10 cellular contexts compared by ENCODE assay signal in genomic region chr19:15850385-15850784, GRCh38. TPM values are rescaled to one million over a fixed set of nuclear protein-coding genes. Genes with fewer than 3 reads are reported as not detected.
"Had no signal": no experiment of that assay in that cellular context is flagged by ENCODE, and none has a peak within 500 bp of the region (broad histone marks: within the 10 kb centered on the region; RNA-seq: fewer than 3 reads in every experiment).

No MANE protein-coding gene starts in this region.

- FAIRE-seq: HepG2, HTR-8/SVneo had no signal

- H3K4me1 Mint-ChIP-seq: IgD-negative memory B cell had no signal

- H3K9ac ChIP-seq: KMS-11 had no signal

- H3K27ac Mint-ChIP-seq: IgD-negative memory B cell had no signal

- H3K27ac ChIP-seq: HL-60, KMS-11 had no signal

- ATAC-seq: HepG2 had no signal

- DNase-seq: IMR-90, KBM-7, KG1 had no signal

- H3K4me3 Mint-ChIP-seq: IgD-negative memory B cell had no signal

- H3K4me2 ChIP-seq: KMS-11 had no signal

RNA-seq across cellular contexts. Expression of gene OR10H1, which starts 34.9 kb away (rescaled TPM):
- total RNA-seq: HepG2, HT-29, HT1080, IMR-90 had no signal
- polyA plus RNA-seq: HepG2, IgD-negative memory B cell, IMR-90 had no signal

RNA-seq across cellular contexts. Expression of gene CYP4F2, which starts 47.5 kb away (rescaled TPM):
- total RNA-seq: HT-29, IMR-90 had no signal
- polyA plus RNA-seq: IgD-negative memory B cell, IMR-90 had no signal
